In the genomic region with DNA sequence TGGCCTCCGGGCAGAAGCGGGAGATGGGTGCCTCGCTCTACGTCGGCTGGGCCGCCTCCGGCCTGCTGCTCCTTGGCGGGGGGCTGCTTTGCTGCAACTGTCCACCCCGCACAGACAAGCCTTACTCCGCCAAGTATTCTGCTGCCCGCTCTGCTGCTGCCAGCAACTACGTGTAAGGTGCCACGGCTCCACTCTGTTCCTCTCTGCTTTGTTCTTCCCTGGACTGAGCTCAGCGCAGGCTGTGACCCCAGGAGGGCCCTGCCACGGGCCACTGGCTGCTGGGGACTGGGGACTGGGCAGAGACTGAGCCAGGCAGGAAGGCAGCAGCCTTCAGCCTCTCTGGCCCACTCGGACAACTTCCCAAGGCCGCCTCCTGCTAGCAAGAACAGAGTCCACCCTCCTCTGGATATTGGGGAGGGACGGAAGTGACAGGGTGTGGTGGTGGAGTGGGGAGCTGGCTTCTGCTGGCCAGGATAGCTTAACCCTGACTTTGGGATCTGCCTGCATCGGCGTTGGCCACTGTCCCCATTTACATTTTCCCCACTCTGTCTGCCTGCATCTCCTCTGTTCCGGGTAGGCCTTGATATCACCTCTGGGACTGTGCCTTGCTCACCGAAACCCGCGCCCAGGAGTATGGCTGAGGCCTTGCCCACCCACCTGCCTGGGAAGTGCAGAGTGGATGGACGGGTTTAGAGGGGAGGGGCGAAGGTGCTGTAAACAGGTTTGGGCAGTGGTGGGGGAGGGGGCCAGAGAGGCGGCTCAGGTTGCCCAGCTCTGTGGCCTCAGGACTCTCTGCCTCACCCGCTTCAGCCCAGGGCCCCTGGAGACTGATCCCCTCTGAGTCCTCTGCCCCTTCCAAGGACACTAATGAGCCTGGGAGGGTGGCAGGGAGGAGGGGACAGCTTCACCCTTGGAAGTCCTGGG, we compare ENCODE assay signal across 11 cellular contexts. TPM values are rescaled to one million over a fixed set of nuclear protein-coding genes. Genes with fewer than 3 reads are reported as not detected.
DNase-seq lines count a peak whose midpoint lies in the region; ATAC-seq and TF ChIP-seq lines count a peak whose summit lies in the region.
"Had no signal": no experiment of that assay in that cellular context is flagged by ENCODE, and none has a peak within 500 bp of the region (broad histone marks: within the 10 kb centered on the region; RNA-seq: fewer than 3 reads in every experiment).

No MANE protein-coding gene starts in this region.

- CTCF ChIA-PET in Panc1 (lab: Charles Lee): interaction anchor here (0.7 to 0.8 kb wide), 2 partner anchors 92 to 371 kb away, joined by 3 to 7 read pairs; no protein-coding TSS in a partner anchor

- no peaks in the 10 kb centered on the region for H3K9me3 ChIP-seq in Panc1 (ENCODE audit: control insufficient read depth, insufficient read depth, low read depth, low read length)
- no peaks in the 10 kb centered on the region for H3K9me3 ChIP-seq in testis

- H3K27ac ChIP-seq in Panc1 (ENCODE audit: low read length) (peak overlapping the region; percentile 96), testis (no peak overlapping the region)
- H3K27ac ChIP-seq: dorsolateral prefrontal cortex had no signal

- intact Hi-C loops in Panc1 (cut with micrococcal nuclease; ENCODE audit: unreplicated experiment): no loop called here
- intact Hi-C loops in testis (cut with DNase I; ENCODE audit: low total_unique reads): no loop called here
- intact Hi-C loops in head of caudate nucleus (cut with DNase I): no loop called here

- ATAC-seq in Panc1 (peak; percentile 33), HG02970 (IDR thresholded peaks at IDR 0.05; ENCODE audit: low FRiP score, unreplicated experiment) (no peak), GM18858 (IDR thresholded peaks at IDR 0.05; ENCODE audit: unreplicated experiment) (no peak)
- ATAC-seq: GM12878; stimulated activated memory B cell treated with anti-CD40 and anti-IgM and Interleukin-4, amounts not matched to agents 10 μg/mL and 1 μg/mL and 100 μg/mL, for 72 hours had no signal

- no peaks in the 10 kb centered on the region; the same call in 1 of the 2 replicates for H3K36me3 ChIP-seq in Panc1 (ENCODE audit: control insufficient read depth, insufficient read depth, low read length)
- H3K36me3 ChIP-seq in testis (ENCODE audit: low read depth, missing control alignments): no peaks in the 10 kb centered on the region

- H3K4me1 ChIP-seq in Panc1 (ENCODE audit: control insufficient read depth, insufficient read depth, low read length): peaks cover 34% of the 10 kb centered on the region
- peaks cover 13% of the 10 kb centered on the region for H3K4me1 ChIP-seq in testis

- H3K4me3 ChIP-seq in Panc1 (ENCODE audit: low read depth in 2 of 2, low read length in 2 of 2) (peak overlapping the region; percentile 73 to 97), testis (no peak overlapping the region)
- H3K4me3 ChIP-seq: dorsolateral prefrontal cortex, GM12878 had no signal

- POLR2A ChIA-PET in Panc1 (lab: Charles Lee): interaction anchor here (0.5 to 2.3 kb wide), 5 partner anchors 10 to 93 kb away, joined by 3 to 13 read pairs (median 3); a partner anchor contains a TSS

- in situ Hi-C loops in Panc1 (cut with HindIII; ENCODE audit: low pct_unique_long_range_greater_than_20kb, low sequenced_read_pairs): no loop called here

- TF ChIP-seq CTCF in Panc1 (IDR thresholded peaks at IDR 0.05) (no peak), testis (IDR thresholded peaks at IDR 0.05) (no peak)

- DNase-seq in NCI-H1048 (lab: John Stamatoyannopoulos, UW): peak; percentile 60
- no peak for DNase-seq in Panc1 (ENCODE audit: low read depth, low spot score)
- peak; percentile 97 for DNase-seq in islet precursor cell
- DNase-seq in testis: peak; percentile 39
- no peak for DNase-seq in GDM1 (lab: John Stamatoyannopoulos, UW)
- DNase-seq in head of caudate nucleus: no peak
- DNase-seq: dorsolateral prefrontal cortex had no signal

- H3K27me3 ChIP-seq in Panc1 (ENCODE audit: control insufficient read depth, insufficient read depth, low read length) (no peaks in the 10 kb centered on the region), testis (no peaks in the 10 kb centered on the region)

- TF ChIP-seq POLR2A in testis (IDR thresholded peaks at IDR 0.05): no peak

- BruUV-seq in Panc1 (replicated peaks; lab: Mats Ljungman, UMichigan): no TSS peak

- 50 to 69% methylated on average over 16 to 27 of the region's 28 CpGs for WGBS in testis, 2 donors

RNA-seq across cellular contexts. Expression of a gene that starts 1.1 kb away (rescaled TPM):
- total RNA-seq in Panc1 (2021; ENCODE audit: unreplicated experiment) (295 TPM), testis (under 1 TPM; 0.93 to 0.94 TPM)
- 551 TPM for polyA plus RNA-seq in Panc1 (2012; ENCODE audit: insufficient read length)
- 4.3 TPM for polyA plus RNA-seq in testis (ENCODE audit: insufficient read depth, low read depth, low replicate concordance)

RNA-seq across cellular contexts. Expression of a gene that starts 10.4 kb away (rescaled TPM):
- total RNA-seq in Panc1 (2021; ENCODE audit: unreplicated experiment): 3.4 TPM
- 2.4 TPM for polyA plus RNA-seq in Panc1 (2012; ENCODE audit: insufficient read length)
- 1 to 10 TPM; 3.5 to 3.7 TPM for total RNA-seq in testis
- polyA plus RNA-seq in testis (ENCODE audit: insufficient read depth, low read depth, low replicate concordance): 5.6 TPM

RNA-seq across cellular contexts. Expression of a gene that starts 29.0 kb away (rescaled TPM):
- total RNA-seq in Panc1 (2021; ENCODE audit: unreplicated experiment) (0.72 TPM), testis (10 to 100 TPM; 37.3 to 70.1 TPM)
- 0.70 TPM for polyA plus RNA-seq in Panc1 (2012; ENCODE audit: insufficient read length)
- 113 TPM for polyA plus RNA-seq in testis (ENCODE audit: insufficient read depth, low read depth, low replicate concordance)
- total RNA-seq: GM12878 had no signal
- polyA plus RNA-seq: GM12878 had no signal

Comparison
In these comparisons a context has a peak if more than half of its experiments do, and no peak if none do; other contexts are left out.
1. DNase-seq: peak in NCI-H1048 (single experiment), islet precursor cell (single experiment) and testis (single experiment); none in Panc1 (single experiment), GDM1 (single experiment) and head of caudate nucleus (0 of 42).
2. H3K4me3 ChIP-seq: peak in Panc1 (2 of 2); none in testis (0 of 2).
3. RNA of a gene that starts 1.1 kb away (total RNA-seq): 295 TPM in Panc1 (single experiment); 0.93 to 0.94 TPM in testis; every median in the first group is over 100 times any median in the second.
4. RNA of a gene that starts 29.0 kb away (total RNA-seq): 37.3 to 70.1 TPM in testis; 0.72 TPM in Panc1 (single experiment); every median in the first group is over 10 times any median in the second.